42 cellular contexts compared by ENCODE assay signal in genomic region chr6:25695671-25696070, GRCh38. TPM values are rescaled to one million over a fixed set of nuclear protein-coding genes. Genes with fewer than 3 reads are reported as not detected.
"Had no signal": no experiment of that assay in that cellular context is flagged by ENCODE, and none has a peak within 500 bp of the region (broad histone marks: within the 10 kb centered on the region; RNA-seq: fewer than 3 reads in every experiment).

No MANE protein-coding gene starts in this region.

- H3K27ac ChIP-seq: adrenal gland, ascending aorta, body of pancreas, brain microvascular endothelial cell, breast epithelium, cardiac muscle cell had no signal

- H3K4me1 Mint-ChIP-seq: activated naive CD4-positive, alpha-beta T cell treated with anti-CD3 and anti-CD28 coated beads, Interleukin-2, amount 10 ng/mL, durations not matched to agents 7 days and 5 days; activated naive CD4-positive, alpha-beta T cell treated with anti-CD3 and anti-CD28 coated beads, Interleukin-2, amount 50 U/mL, for 24 hours; activated naive CD8-positive, alpha-beta T cell treated with anti-CD3 and anti-CD28 coated beads for 36 hours; activated naive CD8-positive, alpha-beta T cell treated with anti-CD3 and anti-CD28 coated beads, Interleukin-2, amount 10 ng/mL, durations not matched to agents 7 days and 5 days; activated naive CD8-positive, alpha-beta T cell treated with anti-CD3 and anti-CD28 coated beads, Interleukin-2, amount 50 U/mL, for 24 hours; activated T-helper 17 cell treated with anti-CD3 and anti-CD28 coated beads, Interleukin-2, amount 50 U/mL, for 72 hours; central memory CD8-positive, alpha-beta T cell had no signal

- H3K9me3 ChIP-seq: adrenal gland, ascending aorta, body of pancreas, breast epithelium had no signal

- ATAC-seq: activated naive CD4-positive, alpha-beta T cell treated with anti-CD3 and anti-CD28 coated beads, Interleukin-2, amount 50 U/mL, for 72 hours; activated naive CD8-positive, alpha-beta T cell treated with anti-CD3 and anti-CD28 coated beads, Interleukin-2, amount 50 U/mL, for 24 hours; activated T-cell treated with anti-CD3 and anti-CD28 coated beads, Interleukin-2, amount 50 U/mL, for 4 hours; activated T-cell treated with anti-CD3 and anti-CD28 coated beads, Interleukin-2, amount 50 U/mL, for 72 hours; activated T-helper 17 cell treated with anti-CD3 and anti-CD28 coated beads, Interleukin-2, amount 50 U/mL, for 72 hours; body of pancreas had no signal

- H3K4me3 ChIP-seq: adrenal gland, ascending aorta, body of pancreas, breast epithelium, cardiac muscle cell had no signal

- DNase-seq: activated effector memory CD4-positive, alpha-beta T cell treated with anti-CD3 and anti-CD28 coated beads, Interleukin-2, amount 50 U/mL, for 16 hours; activated effector memory CD4-positive, alpha-beta T cell treated with Interleukin-2 at 50 U/mL for 16 hours; activated gamma-delta T cell; activated gamma-delta T cell treated with Interleukin-2 at 50 U/mL for 16 hours; activated naive CD4-positive, alpha-beta T cell; activated naive CD4-positive, alpha-beta T cell treated with anti-CD3 and anti-CD28 coated beads for 36 hours; activated naive CD4-positive, alpha-beta T cell treated with anti-CD3 and anti-CD28 coated beads, Interleukin-2, amount 10 ng/mL, durations not matched to agents 7 days and 5 days; activated naive CD4-positive, alpha-beta T cell treated with anti-CD3 and anti-CD28 coated beads, Interleukin-2, amount 50 U/mL, for 16 hours; activated naive CD4-positive, alpha-beta T cell treated with Interleukin-2 at 50 U/mL for 16 hours; activated naive CD8-positive, alpha-beta T cell treated with anti-CD3 and anti-CD28 coated beads for 36 hours; activated naive CD8-positive, alpha-beta T cell treated with anti-CD3 and anti-CD28 coated beads, Interleukin-2, amount 10 ng/mL, durations not matched to agents 7 days and 5 days; activated naive CD8-positive, alpha-beta T cell treated with anti-CD3 and anti-CD28 coated beads, Interleukin-2, amount 50 U/mL, for 24 hours; activated T-cell treated with anti-CD3 and anti-CD28 coated beads, Interleukin-2, amount 50 U/mL, for 24 hours; activated T-cell treated with anti-CD3 and anti-CD28 coated beads, Interleukin-2, amount 50 U/mL, for 4 hours; activated T-cell treated with anti-CD3 and anti-CD28 coated beads, Interleukin-2, amount 50 U/mL, for 48 hours; activated T-cell treated with anti-CD3 and anti-CD28 coated beads, Interleukin-2, amount 50 U/mL, for 72 hours; adrenal gland; amniotic stem cell; amygdala; anterior cingulate cortex; aorta; body of pancreas; brain microvascular endothelial cell; caudate nucleus; central memory CD4-positive, alpha-beta T cell; cerebellar nuclear complex had no signal

- H3K27me3 Mint-ChIP-seq: brain had no signal

- H3K9me3 Mint-ChIP-seq: activated naive CD4-positive, alpha-beta T cell treated with anti-CD3 and anti-CD28 coated beads for 36 hours; activated naive CD4-positive, alpha-beta T cell treated with anti-CD3 and anti-CD28 coated beads, Interleukin-2, amount 10 ng/mL, durations not matched to agents 7 days and 5 days; activated naive CD4-positive, alpha-beta T cell treated with anti-CD3 and anti-CD28 coated beads, Interleukin-2, amount 50 U/mL, for 24 hours; activated naive CD8-positive, alpha-beta T cell treated with anti-CD3 and anti-CD28 coated beads for 36 hours; activated naive CD8-positive, alpha-beta T cell treated with anti-CD3 and anti-CD28 coated beads, Interleukin-2, amount 10 ng/mL, durations not matched to agents 7 days and 5 days; activated naive CD8-positive, alpha-beta T cell treated with anti-CD3 and anti-CD28 coated beads, Interleukin-2, amount 50 U/mL, for 24 hours; activated T-cell treated with anti-CD3 and anti-CD28 coated beads, Interleukin-2, amount 50 U/mL, for 24 hours; activated T-cell treated with anti-CD3 and anti-CD28 coated beads, Interleukin-2, amount 50 U/mL, for 4 hours; activated T-cell treated with anti-CD3 and anti-CD28 coated beads, Interleukin-2, amount 50 U/mL, for 72 hours; activated T-helper 1 cell treated with anti-CD3 and anti-CD28 coated beads, Interleukin-12 subunit alpha, Interleukin-12 subunit beta, Interleukin-2, Interleukin-4 antibody, amounts not matched to agents 30 ng/mL and 10 ng/mL and 1 ng/mL, durations not matched to agents 14 hours and 24 hours and 36 hours; activated T-helper 17 cell treated with anti-CD3 and anti-CD28 coated beads, Interleukin-2, amount 50 U/mL, for 72 hours; activated T-helper 2 cell treated with anti-CD3 and anti-CD28 coated beads, Interferon-gamma antibody, Interleukin-2, Interleukin-4, amounts not matched to agents 10 μg/mL and 5 μg/mL and 100 μg/mL, durations not matched to agents 14 hours and 24 hours and 36 hours; central memory CD8-positive, alpha-beta T cell had no signal

- H3K36me3 ChIP-seq: adrenal gland, ascending aorta, brain microvascular endothelial cell, breast epithelium, cardiac muscle cell had no signal

- H3K4me1 ChIP-seq: adrenal gland, ascending aorta, breast epithelium had no signal

- H3K27me3 ChIP-seq: adrenal gland, ascending aorta, body of pancreas, brain microvascular endothelial cell, breast epithelium, cardiac muscle cell had no signal

- H3K4me3 Mint-ChIP-seq: activated naive CD4-positive, alpha-beta T cell treated with anti-CD3 and anti-CD28 coated beads for 36 hours; activated naive CD4-positive, alpha-beta T cell treated with anti-CD3 and anti-CD28 coated beads, Interleukin-2, amount 10 ng/mL, durations not matched to agents 7 days and 5 days; activated naive CD4-positive, alpha-beta T cell treated with anti-CD3 and anti-CD28 coated beads, Interleukin-2, amount 50 U/mL, for 24 hours; activated naive CD8-positive, alpha-beta T cell; activated naive CD8-positive, alpha-beta T cell treated with anti-CD3 and anti-CD28 coated beads for 36 hours; activated naive CD8-positive, alpha-beta T cell treated with anti-CD3 and anti-CD28 coated beads, Interleukin-2, amount 10 ng/mL, durations not matched to agents 7 days and 5 days; activated naive CD8-positive, alpha-beta T cell treated with anti-CD3 and anti-CD28 coated beads, Interleukin-2, amount 50 U/mL, for 24 hours; activated T-cell treated with anti-CD3 and anti-CD28 coated beads, Interleukin-2, amount 50 U/mL, for 24 hours; activated T-cell treated with anti-CD3 and anti-CD28 coated beads, Interleukin-2, amount 50 U/mL, for 4 hours; activated T-cell treated with anti-CD3 and anti-CD28 coated beads, Interleukin-2, amount 50 U/mL, for 72 hours; activated T-helper 1 cell treated with anti-CD3 and anti-CD28 coated beads, Interleukin-12 subunit alpha, Interleukin-12 subunit beta, Interleukin-2, Interleukin-4 antibody, amounts not matched to agents 30 ng/mL and 10 ng/mL and 1 ng/mL, durations not matched to agents 14 hours and 24 hours and 36 hours; activated T-helper 17 cell treated with anti-CD3 and anti-CD28 coated beads, Interleukin-2, amount 50 U/mL, for 72 hours; brain; central memory CD8-positive, alpha-beta T cell had no signal

- H3K27ac Mint-ChIP-seq: activated naive CD4-positive, alpha-beta T cell treated with anti-CD3 and anti-CD28 coated beads for 36 hours; activated naive CD4-positive, alpha-beta T cell treated with anti-CD3 and anti-CD28 coated beads, Interleukin-2, amount 10 ng/mL, durations not matched to agents 7 days and 5 days; activated naive CD4-positive, alpha-beta T cell treated with anti-CD3 and anti-CD28 coated beads, Interleukin-2, amount 50 U/mL, for 24 hours; activated naive CD4-positive, alpha-beta T cell treated with anti-CD3 and anti-CD28 coated beads, Interleukin-2, amount 50 U/mL, for 72 hours; activated naive CD8-positive, alpha-beta T cell; activated naive CD8-positive, alpha-beta T cell treated with anti-CD3 and anti-CD28 coated beads for 36 hours; activated naive CD8-positive, alpha-beta T cell treated with anti-CD3 and anti-CD28 coated beads, Interleukin-2, amount 10 ng/mL, durations not matched to agents 7 days and 5 days; activated naive CD8-positive, alpha-beta T cell treated with anti-CD3 and anti-CD28 coated beads, Interleukin-2, amount 50 U/mL, for 24 hours; activated T-cell treated with anti-CD3 and anti-CD28 coated beads, Interleukin-2, amount 50 U/mL, for 24 hours; activated T-cell treated with anti-CD3 and anti-CD28 coated beads, Interleukin-2, amount 50 U/mL, for 72 hours; activated T-helper 1 cell treated with anti-CD3 and anti-CD28 coated beads, Interleukin-12 subunit alpha, Interleukin-12 subunit beta, Interleukin-2, Interleukin-4 antibody, amounts not matched to agents 30 ng/mL and 10 ng/mL and 1 ng/mL, durations not matched to agents 14 hours and 24 hours and 36 hours; activated T-helper 17 cell treated with anti-CD3 and anti-CD28 coated beads, Interleukin-2, amount 50 U/mL, for 72 hours; activated T-helper 2 cell treated with anti-CD3 and anti-CD28 coated beads, Interferon-gamma antibody, Interleukin-2, Interleukin-4, amounts not matched to agents 10 μg/mL and 5 μg/mL and 100 μg/mL, durations not matched to agents 14 hours and 24 hours and 36 hours; brain had no signal

- H3K36me3 Mint-ChIP-seq: activated naive CD4-positive, alpha-beta T cell treated with anti-CD3 and anti-CD28 coated beads, Interleukin-2, amount 10 ng/mL, durations not matched to agents 7 days and 5 days; activated naive CD4-positive, alpha-beta T cell treated with anti-CD3 and anti-CD28 coated beads, Interleukin-2, amount 50 U/mL, for 24 hours; activated naive CD4-positive, alpha-beta T cell treated with anti-CD3 and anti-CD28 coated beads, Interleukin-2, amount 50 U/mL, for 72 hours; activated naive CD8-positive, alpha-beta T cell; activated naive CD8-positive, alpha-beta T cell treated with anti-CD3 and anti-CD28 coated beads for 36 hours; activated naive CD8-positive, alpha-beta T cell treated with anti-CD3 and anti-CD28 coated beads, Interleukin-2, amount 10 ng/mL, durations not matched to agents 7 days and 5 days; brain had no signal

RNA-seq across cellular contexts. Expression of gene SCGN, which starts 43.7 kb away (rescaled TPM):
- total RNA-seq: activated naive CD4-positive, alpha-beta T cell treated with anti-CD3 and anti-CD28 coated beads for 36 hours; activated naive CD4-positive, alpha-beta T cell treated with anti-CD3 and anti-CD28 coated beads, Interleukin-2, amount 50 U/mL, for 72 hours; activated naive CD8-positive, alpha-beta T cell treated with anti-CD3 and anti-CD28 coated beads for 36 hours; activated naive CD8-positive, alpha-beta T cell treated with anti-CD3 and anti-CD28 coated beads, Interleukin-2, amount 10 ng/mL, durations not matched to agents 7 days and 5 days; activated T-cell treated with anti-CD3 and anti-CD28 coated beads, Interleukin-2, amount 50 U/mL, for 4 hours; activated T-cell treated with anti-CD3 and anti-CD28 coated beads, Interleukin-2, amount 50 U/mL, for 72 hours; activated T-helper 1 cell treated with anti-CD3 and anti-CD28 coated beads, Interleukin-12 subunit alpha, Interleukin-12 subunit beta, Interleukin-2, Interleukin-4 antibody, amounts not matched to agents 30 ng/mL and 10 ng/mL and 1 ng/mL, durations not matched to agents 14 hours and 24 hours and 36 hours; activated T-helper 17 cell treated with anti-CD3 and anti-CD28 coated beads, Interleukin-2, amount 50 U/mL, for 72 hours; activated T-helper 2 cell treated with anti-CD3 and anti-CD28 coated beads, Interferon-gamma antibody, Interleukin-2, Interleukin-4, amounts not matched to agents 10 μg/mL and 5 μg/mL and 100 μg/mL, durations not matched to agents 14 hours and 24 hours and 36 hours; aorta; ascending aorta; astrocyte; bronchial epithelial cell; cardiac muscle cell; cardiac septum; chondrocyte had no signal
- polyA plus RNA-seq: cardiac muscle cell had no signal

RNA-seq across cellular contexts. Expression of gene SLC17A4, which starts 58.9 kb away (rescaled TPM):
- total RNA-seq: activated naive CD4-positive, alpha-beta T cell treated with anti-CD3 and anti-CD28 coated beads for 36 hours; activated naive CD4-positive, alpha-beta T cell treated with anti-CD3 and anti-CD28 coated beads, Interleukin-2, amount 50 U/mL, for 72 hours; activated naive CD8-positive, alpha-beta T cell treated with anti-CD3 and anti-CD28 coated beads for 36 hours; activated naive CD8-positive, alpha-beta T cell treated with anti-CD3 and anti-CD28 coated beads, Interleukin-2, amount 10 ng/mL, durations not matched to agents 7 days and 5 days; activated T-cell treated with anti-CD3 and anti-CD28 coated beads, Interleukin-2, amount 50 U/mL, for 4 hours; activated T-cell treated with anti-CD3 and anti-CD28 coated beads, Interleukin-2, amount 50 U/mL, for 72 hours; activated T-helper 1 cell treated with anti-CD3 and anti-CD28 coated beads, Interleukin-12 subunit alpha, Interleukin-12 subunit beta, Interleukin-2, Interleukin-4 antibody, amounts not matched to agents 30 ng/mL and 10 ng/mL and 1 ng/mL, durations not matched to agents 14 hours and 24 hours and 36 hours; activated T-helper 17 cell treated with anti-CD3 and anti-CD28 coated beads, Interleukin-2, amount 50 U/mL, for 72 hours; activated T-helper 2 cell treated with anti-CD3 and anti-CD28 coated beads, Interferon-gamma antibody, Interleukin-2, Interleukin-4, amounts not matched to agents 10 μg/mL and 5 μg/mL and 100 μg/mL, durations not matched to agents 14 hours and 24 hours and 36 hours; adrenal gland; aorta; ascending aorta; astrocyte; bronchial epithelial cell; cardiac muscle cell; cardiac septum; cerebellum; chondrocyte had no signal
- polyA plus RNA-seq: cardiac muscle cell had no signal
